1 cellular context compared by ENCODE assay signal in the genomic region with DNA sequence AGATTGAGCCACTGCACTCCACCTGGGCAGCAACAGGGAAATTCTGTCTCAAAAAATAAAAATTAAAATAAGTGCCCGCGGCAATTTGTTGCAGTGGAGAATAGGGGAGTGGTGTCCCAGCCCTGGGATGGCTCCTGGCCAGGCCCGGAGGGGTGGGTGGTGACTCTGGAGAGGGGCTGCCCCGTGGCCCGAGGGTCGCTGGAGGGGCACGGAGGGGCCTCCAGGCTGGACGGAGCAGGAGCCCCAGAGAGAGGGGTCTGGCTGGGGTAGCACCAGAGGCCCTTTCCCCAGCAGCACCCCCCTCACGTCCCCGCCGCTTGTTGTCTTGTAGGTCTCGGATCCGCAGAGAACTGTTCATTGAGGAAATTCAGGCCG.
TF ChIP-seq lines count a peak whose summit lies in the region.

No MANE protein-coding gene starts in this region.

TF ChIP-seq in GM23338, 12 proteins besides CTCF, POLR2A, EP300 and RAD21:
- TF ChIP-seq JUNB (IDR thresholded peaks at IDR 0.05; ENCODE audit: unreplicated experiment) (no peak), EZH2phosphoT487 (IDR thresholded peaks at IDR 0.05; ENCODE audit: unreplicated experiment) (no peak), STAT1 (IDR thresholded peaks at IDR 0.05; ENCODE audit: unreplicated experiment) (no peak), NANOG (IDR thresholded peaks at IDR 0.05; ENCODE audit: borderline replicate concordance) (no peak), EZH2 (IDR thresholded peaks at IDR 0.05; ENCODE audit: low read depth, unreplicated experiment) (no peak), POLR2AphosphoS5 (IDR thresholded peaks at IDR 0.05; ENCODE audit: low read depth) (no peak), CREB1 (CRISPR knock-in tag; IDR thresholded peaks at IDR 0.05; ENCODE audit: low read depth) (no peak)
